ENCODE assay signal across 8 cellular contexts in genomic region chr7:43646603-43647313, GRCh38.
DNase-seq lines count a peak whose midpoint lies in the region; ATAC-seq and TF ChIP-seq lines count a peak whose summit lies in the region.

No MANE protein-coding gene starts in this region.

- no peak overlapping the region for H3K23ac ChIP-seq in H9 (ENCODE audit: insufficient read length, low read depth, low read length)

- DNase-seq in H9 (no peak), right atrium auricular region (ENCODE audit: low spot score) (no peak), GOT3 (lab: John Stamatoyannopoulos, UW) (no peak), iPS-NIHi11 (ENCODE audit: low spot score) (no peak), mucosa of gallbladder (ENCODE audit: low spot score) (no peak)
- DNase-seq in activated CD8-positive, alpha-beta T cell treated with anti-CD3 and anti-CD28 coated beads for 36 hours, result no peak
- no peak for DNase-seq in stimulated activated effector memory CD8-positive, alpha-beta T cell treated with anti-CD3 and anti-CD28 coated beads, Interleukin-12 subunit alpha, Interleukin-12 subunit beta, amount 100 ng/mL, for 72 hours (ENCODE audit: low spot score in 2 of 2)
- no peak for DNase-seq in stimulated activated naive CD4-positive, alpha-beta T cell (lab: John Stamatoyannopoulos, UW)

- ATAC-seq in activated CD8-positive, alpha-beta T cell treated with anti-CD3 and anti-CD28 coated beads for 36 hours, result no peak
- ATAC-seq in stimulated activated effector memory CD8-positive, alpha-beta T cell treated with anti-CD3 and anti-CD28 coated beads, Interleukin-12 subunit alpha, Interleukin-12 subunit beta, amount 100 ng/mL, for 72 hours, result no peak

- peaks cover 12% of the 10 kb centered on the region for H3K36me3 ChIP-seq in right atrium auricular region

- H3K27me3 ChIP-seq in H9 (ENCODE audit: insufficient read depth, low read length) (no peaks in the 10 kb centered on the region), right atrium auricular region (no peaks in the 10 kb centered on the region)

- no peaks in the 10 kb centered on the region for H3K79me1 ChIP-seq in H9 (ENCODE audit: insufficient read depth, low read depth, low read length, poor library complexity, severe bottlenecking)

- H2AK5ac ChIP-seq in H9 (ENCODE audit: insufficient read length, low read length), result no peak overlapping the region

- H3K79me2 ChIP-seq in H9 (ENCODE audit: insufficient read depth, low read length), result peaks cover 2% of the 10 kb centered on the region; the same call in 1 of the 2 replicates

- POLR2A ChIA-PET in activated CD8-positive, alpha-beta T cell treated with anti-CD3 and anti-CD28 coated beads for 36 hours (lab: Charles Lee), result interaction anchor here (0.7 to 11.0 kb wide), 7 partner anchors 9 to 62 kb away, joined by 3 to 159 read pairs (median 4); partner anchors contain the start of gene STK17A

- H3K18ac ChIP-seq in H9 (ENCODE audit: insufficient read length, low read depth, low read length), result peak overlapping the region; percentile 37

- H3K4me3 Mint-ChIP-seq in H9, result peak overlapping the region in 1 of 2 experiments; percentile 8; a peak in 1 of 5 replicates
- H3K4me3 Mint-ChIP-seq in activated CD8-positive, alpha-beta T cell treated with anti-CD3 and anti-CD28 coated beads for 36 hours, result peak overlapping the region; percentile 57
- H3K4me3 Mint-ChIP-seq in stimulated activated effector memory CD8-positive, alpha-beta T cell treated with anti-CD3 and anti-CD28 coated beads, Interleukin-12 subunit alpha, Interleukin-12 subunit beta, amount 100 ng/mL, for 72 hours, result peak overlapping the region; percentile 57

- no peak overlapping the region for H2BK120ac ChIP-seq in H9 (ENCODE audit: low read depth, low read length, poor library complexity, severe bottlenecking)

- peak overlapping the region; percentile 89 for H3K27ac ChIP-seq in H9 (ENCODE audit: insufficient read length, low read depth, low read length)
- H3K27ac ChIP-seq in right atrium auricular region, result peak overlapping the region; percentile 84 to 93

- no peak overlapping the region for H4K91ac ChIP-seq in H9 (ENCODE audit: insufficient read length, low read depth, low read length)

- no peak overlapping the region for H2BK12ac ChIP-seq in H9 (ENCODE audit: insufficient read length, low read depth, low read length)

- no peak overlapping the region for H4K5ac ChIP-seq in H9 (ENCODE audit: insufficient read length, low read depth, low read length)

- no peaks in the 10 kb centered on the region for H3K27me3 Mint-ChIP-seq in H9 (ENCODE audit: low read depth)
- H3K27me3 Mint-ChIP-seq in activated CD8-positive, alpha-beta T cell treated with anti-CD3 and anti-CD28 coated beads for 36 hours, result no peaks in the 10 kb centered on the region

- no peak overlapping the region for H3T11ph ChIP-seq in H9 (ENCODE audit: low read length)

- no peak overlapping the region for H2BK5ac ChIP-seq in H9 (ENCODE audit: insufficient read length, low read length)

- H3K4ac ChIP-seq in H9 (ENCODE audit: low read depth, low read length), result no peak overlapping the region

- H2BK15ac ChIP-seq in H9 (ENCODE audit: low read depth, low read length), result no peak overlapping the region

- H3K4me2 ChIP-seq in H9 (ENCODE audit: insufficient read depth, insufficient read length, low read length), result no peak overlapping the region

- H3K23me2 ChIP-seq in H9 (ENCODE audit: insufficient read length, low read depth, low read length, poor library complexity, severe bottlenecking), result no peaks in the 10 kb centered on the region

- no CpG with 5 or more reads among the region's 8 CpGs for WGBS in H9 (ENCODE audit: extremely low coverage, insufficient read length, low lambda C conversion rate)

- H2BK20ac ChIP-seq in H9 (ENCODE audit: low read depth, low read length, poor library complexity, severe bottlenecking), result no peak overlapping the region

- no peaks in the 10 kb centered on the region for H4K20me1 ChIP-seq in H9 (ENCODE audit: control insufficient read depth, insufficient read depth, insufficient read length)

- peak overlapping the region; percentile 84 to 98 (median 97) for H3K27ac Mint-ChIP-seq in H9
- H3K27ac Mint-ChIP-seq in activated CD8-positive, alpha-beta T cell treated with anti-CD3 and anti-CD28 coated beads for 36 hours, result peak overlapping the region; percentile 99
- H3K27ac Mint-ChIP-seq in stimulated activated effector memory CD8-positive, alpha-beta T cell treated with anti-CD3 and anti-CD28 coated beads, Interleukin-12 subunit alpha, Interleukin-12 subunit beta, amount 100 ng/mL, for 72 hours, result peak overlapping the region; percentile 75

- no peak overlapping the region for H3K56ac ChIP-seq in H9 (ENCODE audit: insufficient read length, low read depth, low read length)

- TF ChIP-seq CTCF in H9 (conservative IDR thresholded peaks at IDR 0.05) (no peak), right atrium auricular region (IDR thresholded peaks at IDR 0.05) (no peak)
- no peak for TF ChIP-seq CTCF in activated CD8-positive, alpha-beta T cell treated with anti-CD3 and anti-CD28 coated beads for 36 hours (IDR thresholded peaks at IDR 0.05)

- H3K9me3 Mint-ChIP-seq in H9, result no peaks in the 10 kb centered on the region
- H3K9me3 Mint-ChIP-seq in activated CD8-positive, alpha-beta T cell treated with anti-CD3 and anti-CD28 coated beads for 36 hours, result no peaks in the 10 kb centered on the region
- no peaks in the 10 kb centered on the region for H3K9me3 Mint-ChIP-seq in stimulated activated effector memory CD8-positive, alpha-beta T cell treated with anti-CD3 and anti-CD28 coated beads, Interleukin-12 subunit alpha, Interleukin-12 subunit beta, amount 100 ng/mL, for 72 hours

- H3K9ac ChIP-seq in H9 (ENCODE audit: extremely low read depth, insufficient read length, low read length), result no peak overlapping the region

- H4K8ac ChIP-seq in H9 (replicated peaks; ENCODE audit: insufficient read length, low read depth, low read length), result no peak overlapping the region

- H2AFZ ChIP-seq in H9 (ENCODE audit: low read length), result no peak overlapping the region

- H3K4me1 ChIP-seq in H9 (ENCODE audit: insufficient read depth, low read length) (peaks cover 17% of the 10 kb centered on the region; the same call in 1 of the 2 replicates), right atrium auricular region (peaks cover 0 to 67% of the 10 kb centered on the region in 2 donors)

- intact Hi-C loops in activated CD8-positive, alpha-beta T cell treated with anti-CD3 and anti-CD28 coated beads for 36 hours (cut with micrococcal nuclease), result loop anchor here (5.0 kb wide), 2 partner anchors 34 to 51 kb away; no protein-coding TSS in a partner anchor

- H3K14ac ChIP-seq in H9 (ENCODE audit: insufficient read depth, low read length), result peak overlapping the region; percentile 14; the same call in 1 of the 2 replicates

- H3K4me1 Mint-ChIP-seq in H9, result peaks cover 40 to 49% of the 10 kb centered on the region in 2 experiments
- H3K4me1 Mint-ChIP-seq in activated CD8-positive, alpha-beta T cell treated with anti-CD3 and anti-CD28 coated beads for 36 hours (ENCODE audit: low read depth), result peaks cover 93% of the 10 kb centered on the region
- H3K4me1 Mint-ChIP-seq in stimulated activated effector memory CD8-positive, alpha-beta T cell treated with anti-CD3 and anti-CD28 coated beads, Interleukin-12 subunit alpha, Interleukin-12 subunit beta, amount 100 ng/mL, for 72 hours, result peaks cover 93% of the 10 kb centered on the region

- CTCF ChIA-PET in activated CD8-positive, alpha-beta T cell treated with anti-CD3 and anti-CD28 coated beads for 36 hours (lab: Charles Lee), result interaction anchor here (1.0 to 11.5 kb wide), 5 partner anchors 16 to 192 kb away, joined by 3 to 173 read pairs (median 11); partner anchors contain the start of gene STK17A

- peak overlapping the region in 1 of 2 donors; percentile 8 for H3K4me3 ChIP-seq in right atrium auricular region

- peaks cover 28 to 59% (median 57%) of the 10 kb centered on the region in 3 experiments; a peak in 6 of 7 replicates for H3K36me3 Mint-ChIP-seq in H9 (ENCODE audit: insufficient read depth in 1 of 3, low read depth in 3 of 3)
- peaks cover 61% of the 10 kb centered on the region for H3K36me3 Mint-ChIP-seq in activated CD8-positive, alpha-beta T cell treated with anti-CD3 and anti-CD28 coated beads for 36 hours (ENCODE audit: low read depth)
- peaks cover 59% of the 10 kb centered on the region for H3K36me3 Mint-ChIP-seq in stimulated activated effector memory CD8-positive, alpha-beta T cell treated with anti-CD3 and anti-CD28 coated beads, Interleukin-12 subunit alpha, Interleukin-12 subunit beta, amount 100 ng/mL, for 72 hours

- H3K9me3 ChIP-seq in H9 (ENCODE audit: control insufficient read depth, low read depth, low read length) (no peaks in the 10 kb centered on the region), right atrium auricular region (no peaks in the 10 kb centered on the region)
